38 cellular contexts compared by ENCODE assay signal in genomic region chr20:58485326-58485725, GRCh38. TPM values are rescaled to one million over a fixed set of nuclear protein-coding genes. Genes with fewer than 3 reads are reported as not detected.
"Had no signal": no experiment of that assay in that cellular context is flagged by ENCODE, and none has a peak within 500 bp of the region (broad histone marks: within the 10 kb centered on the region; RNA-seq: fewer than 3 reads in every experiment).

No MANE protein-coding gene starts in this region.

- H3K4me3 Mint-ChIP-seq: activated B cell treated with CpG ODN at 0.5 μM for 24 hours; activated CD4-positive, alpha-beta memory T cell treated with anti-CD3 and anti-CD28 coated beads for 36 hours; activated naive CD4-positive, alpha-beta T cell treated with anti-CD3 and anti-CD28 coated beads, Interleukin-2, amount 10 ng/mL, durations not matched to agents 7 days and 5 days; activated naive CD8-positive, alpha-beta T cell; activated naive CD8-positive, alpha-beta T cell treated with anti-CD3 and anti-CD28 coated beads, Interleukin-2, amount 50 U/mL, for 24 hours had no signal

- ATAC-seq: activated naive CD8-positive, alpha-beta T cell treated with anti-CD3 and anti-CD28 coated beads, Interleukin-2, amount 50 U/mL, for 24 hours; body of pancreas; PC-3; Right ventricle myocardium inferior had no signal

- H3K27me3 ChIP-seq: body of pancreas, breast epithelium, MG63, Peyer's patch had no signal

- H3K36me3 ChIP-seq: breast epithelium, MG63, Peyer's patch had no signal

- H3K4me1 Mint-ChIP-seq: activated B cell treated with CpG ODN at 0.5 μM for 24 hours had no signal

- H3K4me1 ChIP-seq: body of pancreas, breast epithelium, Peyer's patch had no signal

- DNase-seq: activated B cell treated with CpG ODN at 0.5 μM for 24 hours; activated CD4-positive, alpha-beta memory T cell treated with anti-CD3 and anti-CD28 coated beads for 36 hours; activated CD4-positive, alpha-beta T cell treated with anti-CD3 and anti-CD28 coated beads for 4 hours; activated CD4-positive, alpha-beta T cell treated with anti-CD3 and anti-CD28 coated beads, Interleukin-2, amount 50 U/mL, for 1 hour; activated CD4-positive, CD25-positive, alpha-beta regulatory T cell treated with anti-CD3 and anti-CD28 coated beads, Interleukin-2, amount 50 U/mL, for 72 hours; activated CD8-positive, alpha-beta memory T cell treated with anti-CD3 and anti-CD28 coated beads, Interleukin-2, amount 50 U/mL, for 4 hours; activated effector memory CD4-positive, alpha-beta T cell treated with Interleukin-2 at 50 U/mL for 16 hours; activated naive CD4-positive, alpha-beta T cell treated with anti-CD3 and anti-CD28 coated beads, Interleukin-2, amount 10 ng/mL, durations not matched to agents 7 days and 5 days; activated naive CD8-positive, alpha-beta T cell treated with anti-CD3 and anti-CD28 coated beads, Interleukin-2, amount 50 U/mL, for 24 hours; activated T-cell treated with anti-CD3 and anti-CD28 coated beads, Interleukin-2, amount 50 U/mL, for 48 hours; amniotic stem cell; aorta; body of pancreas; MG63; NCI-H1048; NCI-H1105 treated with DMSO at 0.1 percent for 48 hours; NCI-H1436; NCI-H1694; NCI-H1930; NCI-H2081 treated with DMSO at 0.1 percent for 48 hours; NCI-H226; NCI-H446 treated with DMSO at 0.1 percent for 48 hours; NCI-H524; NCI-H748 treated with DMSO at 0.1 percent for 48 hours; NK-92 treated with Interleukin-12 subunit alpha and Interleukin-12 subunit beta, amount 100 ng/mL, for 24 hours; PC-3; Peyer's patch; SIG-M5; SW 1271; T-helper 1 cell; T-helper 2 cell; T-helper 9 cell had no signal

- H3K27ac ChIP-seq: body of pancreas, breast epithelium, Peyer's patch, RWPE1, VCaP had no signal

- H3K36me3 Mint-ChIP-seq: activated naive CD4-positive, alpha-beta T cell treated with anti-CD3 and anti-CD28 coated beads, Interleukin-2, amount 10 ng/mL, durations not matched to agents 7 days and 5 days had no signal

- H3K27ac Mint-ChIP-seq: activated B cell treated with CpG ODN at 0.5 μM for 24 hours; activated CD4-positive, alpha-beta memory T cell treated with anti-CD3 and anti-CD28 coated beads for 36 hours; activated naive CD4-positive, alpha-beta T cell treated with anti-CD3 and anti-CD28 coated beads, Interleukin-2, amount 10 ng/mL, durations not matched to agents 7 days and 5 days; activated naive CD8-positive, alpha-beta T cell; activated naive CD8-positive, alpha-beta T cell treated with anti-CD3 and anti-CD28 coated beads, Interleukin-2, amount 50 U/mL, for 24 hours had no signal

- H3K4me3 ChIP-seq: body of pancreas, breast epithelium, MG63, Peyer's patch had no signal

RNA-seq across cellular contexts. Expression of gene APCDD1L, which starts 29.9 kb away (rescaled TPM):
- total RNA-seq: activated B cell treated with CpG ODN at 0.5 μM for 24 hours; activated CD4-positive, alpha-beta memory T cell treated with anti-CD3 and anti-CD28 coated beads for 36 hours; Peyer's patch; SK-MEL-5 had no signal
